Comparison of ENCODE assay signal across 8 cellular contexts in genomic region chr2:230865324-230865765, GRCh38. TPM values are rescaled to one million over a fixed set of nuclear protein-coding genes. Genes with fewer than 3 reads are reported as not detected.
DNase-seq lines count a peak whose midpoint lies in the region; ATAC-seq and TF ChIP-seq lines count a peak whose summit lies in the region.

No MANE protein-coding gene starts in this region.

- H3K27ac ChIP-seq in Peyer's patch, result peak overlapping the region; percentile 77 to 93 (median 84)

- H3K27me3 ChIP-seq in Peyer's patch, result no peaks in the 10 kb centered on the region

- no peaks in the 10 kb centered on the region for H3K36me3 ChIP-seq in Peyer's patch

- no peaks in the 10 kb centered on the region for H3K9me3 ChIP-seq in Peyer's patch

- no peak for TF ChIP-seq CTCF in GM10266 (IDR thresholded peaks at IDR 0.05; ENCODE audit: control insufficient read depth, insufficient read depth, low read depth, missing control alignments)
- no peak for TF ChIP-seq CTCF in Peyer's patch (IDR thresholded peaks at IDR 0.05)
- TF ChIP-seq CTCF in fibroblast of pulmonary artery (IDR thresholded peaks at IDR 0.05; ENCODE audit: low read length, missing control alignments), result no peak
- no peak for TF ChIP-seq CTCF in retinal pigment epithelial cell (conservative IDR thresholded peaks at IDR 0.05; ENCODE audit: low read depth, low read length)

- ATAC-seq in GM21447 (IDR thresholded peaks at IDR 0.05; ENCODE audit: unreplicated experiment), result no peak

- H3K4me1 ChIP-seq in Peyer's patch, result peaks cover 3 to 54% (median 19%) of the 10 kb centered on the region in 4 donors

- TF ChIP-seq POLR2A in Peyer's patch (IDR thresholded peaks at IDR 0.05), result no peak

- DNase-seq in GM10266 (ENCODE audit: extremely low spot score) (peak; percentile 58), Peyer's patch (peak in 1 of 3 donors; percentile 56), fibroblast of pulmonary artery (ENCODE audit: low read depth) (peak; percentile 22), retinal pigment epithelial cell (ENCODE audit: low read depth) (no peak), NCI-H2081 (lab: John Stamatoyannopoulos, UW) (no peak), NCI-H524 treated with DMSO at 0.1 percent for 48 hours (lab: John Stamatoyannopoulos, UW) (no peak), SW480 (ENCODE audit: low spot score) (no peak)

- H3K4me3 ChIP-seq in Peyer's patch (peak overlapping the region; percentile 72 to 90 (median 82)), fibroblast of pulmonary artery (replicated peaks; ENCODE audit: low read depth, low read length) (peak overlapping the region; percentile 78), retinal pigment epithelial cell (ENCODE audit: low read length) (peak overlapping the region; percentile 64)

RNA-seq across cellular contexts. Expression of gene ITM2C, which starts 0.6 kb away (rescaled TPM):
- total RNA-seq in Peyer's patch, result 100 to 1,000 TPM in 3 of 4 donors, 10 to 100 TPM in 1; 69.3 to 710 (median 610) TPM

RNA-seq across cellular contexts. Expression of gene GPR55, which starts 59.7 kb away (rescaled TPM):
- 1 to 10 TPM; 1.0 to 4.7 (median 3.2) TPM for total RNA-seq in Peyer's patch

Comparison
In these comparisons a context has a peak if more than half of its experiments do, and no peak if none do; other contexts are left out.
1. DNase-seq: peak in GM10266 (single experiment) and fibroblast of pulmonary artery (single experiment); none in retinal pigment epithelial cell (single experiment), NCI-H2081 (0 of 2), NCI-H524 treated with DMSO at 0.1 percent for 48 hours (single experiment) and SW480 (single experiment).
2. Peak in every context shown above with its lines, with median percentiles within 50 percentile points of each other: H3K4me3 ChIP-seq.